In the genomic region with DNA sequence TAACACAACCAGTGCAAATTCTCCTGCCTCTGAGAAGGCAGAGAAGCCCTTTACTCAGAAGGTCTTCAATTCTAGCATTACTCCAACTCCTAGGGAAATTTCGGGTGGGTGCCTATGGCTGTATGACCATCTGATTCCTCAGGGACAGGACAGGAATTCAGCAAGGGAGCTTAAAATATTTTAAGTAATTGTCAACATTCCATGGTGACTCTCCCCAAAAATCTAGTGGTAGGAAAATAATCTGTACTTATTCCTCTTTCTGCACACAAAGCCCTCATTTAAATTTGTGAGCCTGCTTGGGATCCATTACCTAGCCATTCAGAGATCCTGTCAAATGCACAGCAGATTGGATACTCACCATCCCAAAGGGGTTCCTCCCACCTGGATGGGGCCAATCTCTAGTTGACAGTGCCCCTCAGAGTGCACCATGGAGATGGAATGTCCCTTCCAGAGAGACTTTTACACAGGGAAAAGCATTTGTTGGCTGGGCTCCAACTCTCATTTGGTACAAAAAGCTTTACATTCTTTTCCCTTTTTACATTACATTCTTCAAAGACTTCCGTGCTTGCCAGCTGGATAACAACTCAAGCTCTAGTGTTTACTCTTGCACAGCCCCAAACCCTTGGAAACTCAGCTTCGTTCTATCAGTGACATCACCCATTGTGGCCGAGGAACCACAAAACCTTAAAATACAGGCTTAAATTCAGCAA, we compare ENCODE assay signal across 9 cellular contexts. TPM values are rescaled to one million over a fixed set of nuclear protein-coding genes. Genes with fewer than 3 reads are reported as not detected.
DNase-seq lines count a peak whose midpoint lies in the region; ATAC-seq, FAIRE-seq and TF ChIP-seq lines count a peak whose summit lies in the region.
"Had no signal": no experiment of that assay in that cellular context is flagged by ENCODE, and none has a peak within 500 bp of the region (broad histone marks: within the 10 kb centered on the region; RNA-seq: fewer than 3 reads in every experiment).

No MANE protein-coding gene starts in this region.

- intact Hi-C loops in GM12878 (cut with micrococcal nuclease; ENCODE audit: unreplicated experiment) (no loop called here), CD14-positive monocyte (cut with micrococcal nuclease) (no loop called here)
- intact Hi-C loops in activated CD4-positive, alpha-beta T cell treated with anti-CD3 and anti-CD28 coated beads, Interleukin-2, amount 10 ng/mL, durations not matched to agents 24 days and 14 days (cut with micrococcal nuclease): no loop called here

- peak; percentile 76 for DNase-seq in GM04503 (ENCODE audit: low read depth)
- no peak for DNase-seq in GM12878 (ENCODE audit: low read depth, low spot score)
- no peak for DNase-seq in nephron progenitor cell
- no peak for DNase-seq in activated CD4-positive, alpha-beta T cell treated with anti-CD3 and anti-CD28 coated beads, Interleukin-2, amount 10 ng/mL, durations not matched to agents 24 days and 14 days
- DNase-seq in NCI-H2029 treated with DMSO at 0.1 percent for 48 hours (lab: John Stamatoyannopoulos, UW): no peak
- no peak for DNase-seq in CD14-positive monocyte (ENCODE audit: low spot score)
- DNase-seq: activated T-cell treated with anti-CD3 and anti-CD28 coated beads, Interleukin-2, amount 50 U/mL, for 48 hours; SW 1271 had no signal

- POLR2A ChIA-PET in GM12878 (lab: Charles Lee): interaction anchor here (0.6 to 2.1 kb wide), 4 partner anchors 10 to 44 kb away, joined by 3 to 10 read pairs (median 4); partner anchors contain the start of gene RNF181

- H3K27me3 Mint-ChIP-seq in nephron progenitor cell (ENCODE audit: low read depth, poor library complexity) (no peaks in the 10 kb centered on the region), CD14-positive monocyte (ENCODE audit: low read depth in 3 of 3) (peaks cover 0 to 4% (median 1%) of the 10 kb centered on the region in 3 donors)
- peaks cover 1% of the 10 kb centered on the region for H3K27me3 Mint-ChIP-seq in activated CD4-positive, alpha-beta T cell treated with anti-CD3 and anti-CD28 coated beads, Interleukin-2, amount 10 ng/mL, durations not matched to agents 24 days and 14 days

- no peaks in the 10 kb centered on the region for H3K9me3 ChIP-seq in GM12878 (replicated peaks; ENCODE audit: control insufficient read depth, insufficient read depth, low read length)

- in situ Hi-C loops in GM12878 (cut with MboI): no loop called here

- H3K4me1 Mint-ChIP-seq in nephron progenitor cell: peaks cover 61% of the 10 kb centered on the region
- H3K4me1 Mint-ChIP-seq in activated CD4-positive, alpha-beta T cell treated with anti-CD3 and anti-CD28 coated beads, Interleukin-2, amount 10 ng/mL, durations not matched to agents 24 days and 14 days: peaks cover 26% of the 10 kb centered on the region
- peaks cover 51% of the 10 kb centered on the region for H3K4me1 Mint-ChIP-seq in CD14-positive monocyte

- H3K9ac ChIP-seq in GM12878 (ENCODE audit: control insufficient read depth, insufficient read depth, low read length): no peak overlapping the region

- no peak for TF ChIP-seq POLR2A in GM12878 (IDR thresholded peaks at IDR 0.05; ENCODE audit: low read depth, low read length)

- H3K4me1 ChIP-seq in GM12878 (ENCODE audit: control insufficient read depth, insufficient read depth, low read length): no peaks in the 10 kb centered on the region; the same call in 1 of the 2 replicates

- no peaks in the 10 kb centered on the region for H3K27me3 ChIP-seq in GM12878 (replicated peaks in 1 of 2; ENCODE audit: control insufficient read depth in 2 of 2, insufficient read depth in 2 of 2, low read length in 1 of 2)

- H3K27ac ChIP-seq in GM12878 (ENCODE audit: control insufficient read depth, insufficient read depth): no peak overlapping the region

- SMC1A ChIA-PET in GM12878 (lab: Charles Lee; ENCODE audit: uncharacterized antibody, unreplicated experiment): interaction anchor here (1.2 to 2.3 kb wide), 3 partner anchors 10 to 56 kb away, joined by 5 to 6 read pairs (median 5); partner anchors contain the start of gene RNF181

- H3K4me3 ChIP-seq in GM12878: no peak overlapping the region
- H3K4me3 ChIP-seq: GM23338 had no signal

- TF ChIP-seq RAD21 in GM12878 (IDR thresholded peaks at IDR 0.05; ENCODE audit: insufficient read depth, low read depth, low read length): no peak

- no peaks in the 10 kb centered on the region for H3K9me3 Mint-ChIP-seq in nephron progenitor cell
- H3K9me3 Mint-ChIP-seq in activated CD4-positive, alpha-beta T cell treated with anti-CD3 and anti-CD28 coated beads, Interleukin-2, amount 10 ng/mL, durations not matched to agents 24 days and 14 days: no peaks in the 10 kb centered on the region
- no peaks in the 10 kb centered on the region for H3K9me3 Mint-ChIP-seq in CD14-positive monocyte

- no peak for FAIRE-seq in GM12878 (lab: Jason Lieb, UNC)

- 78% methylated on average over 4 of the region's 4 CpGs for WGBS in GM12878 (ENCODE audit: insufficient coverage, insufficient replicate concordance, low lambda C conversion rate, missing lambda C conversion rate)

- H3K27ac Mint-ChIP-seq in nephron progenitor cell: peak overlapping the region; percentile 81
- no peak overlapping the region for H3K27ac Mint-ChIP-seq in activated CD4-positive, alpha-beta T cell treated with anti-CD3 and anti-CD28 coated beads, Interleukin-2, amount 10 ng/mL, durations not matched to agents 24 days and 14 days
- H3K27ac Mint-ChIP-seq in CD14-positive monocyte: no peak overlapping the region
- H3K27ac Mint-ChIP-seq: GM23338 had no signal

- no peak for TF ChIP-seq EP300 in GM12878 (IDR thresholded peaks at IDR 0.05; ENCODE audit: borderline replicate concordance in 1 of 2, control insufficient read depth in 1 of 2, low read depth in 2 of 2, low read length in 2 of 2)

- TF ChIP-seq CTCF in GM12878 (IDR thresholded peaks at IDR 0.05 in 2 of 3, conservative IDR thresholded peaks at IDR 0.05 in 1 of 3; ENCODE audit: control insufficient read depth in 2 of 3, extremely low read depth in 1 of 3, insufficient read depth in 1 of 3, low read depth in 3 of 3, low read length in 3 of 3) (no peak), nephron progenitor cell (IDR thresholded peaks at IDR 0.05) (no peak), CD14-positive monocyte (IDR thresholded peaks at IDR 0.05) (no peak)

- H3K4me3 Mint-ChIP-seq in nephron progenitor cell: no peak overlapping the region
- H3K4me3 Mint-ChIP-seq in activated CD4-positive, alpha-beta T cell treated with anti-CD3 and anti-CD28 coated beads, Interleukin-2, amount 10 ng/mL, durations not matched to agents 24 days and 14 days: no peak overlapping the region
- no peak overlapping the region for H3K4me3 Mint-ChIP-seq in CD14-positive monocyte
- H3K4me3 Mint-ChIP-seq: GM23338 had no signal

- H3K36me3 ChIP-seq in GM12878 (ENCODE audit: control insufficient read depth in 2 of 2, insufficient read depth in 2 of 2, low read length in 1 of 2): peaks cover 3 to 17% of the 10 kb centered on the region in 2 experiments; a peak in 3 of 4 replicates

- H3K4me2 ChIP-seq in GM12878 (ENCODE audit: control insufficient read depth, insufficient read depth): no peak overlapping the region
- H3K4me2 ChIP-seq: GM23338 had no signal

- no peak overlapping the region for H2AFZ ChIP-seq in GM12878 (ENCODE audit: control insufficient read depth, low read depth, low read length)
- H2AFZ ChIP-seq: GM23338 had no signal

- H4K20me1 ChIP-seq in GM12878 (ENCODE audit: control insufficient read depth, insufficient read depth): no peaks in the 10 kb centered on the region; the same call in 1 of the 2 replicates

- BruUV-seq in GM12878 (replicated peaks; lab: Mats Ljungman, UMichigan): no TSS peak

- ATAC-seq in GM12878: no peak
- ATAC-seq: GM23338 had no signal

- CTCF ChIA-PET in GM12878 (lab: Yijun Ruan, JAX): interaction anchor here (1.6 kb wide), 1 partner anchor 32 kb away, joined by 7 read pairs; no protein-coding TSS in a partner anchor

- H3K36me3 Mint-ChIP-seq in nephron progenitor cell (ENCODE audit: low read depth): peaks cover 37% of the 10 kb centered on the region
- peaks cover 31% of the 10 kb centered on the region for H3K36me3 Mint-ChIP-seq in activated CD4-positive, alpha-beta T cell treated with anti-CD3 and anti-CD28 coated beads, Interleukin-2, amount 10 ng/mL, durations not matched to agents 24 days and 14 days (ENCODE audit: low read depth)
- H3K36me3 Mint-ChIP-seq in CD14-positive monocyte: peaks cover 26 to 39% of the 10 kb centered on the region in 2 donors

- RAD21 ChIA-PET in GM12878 (lab: Charles Lee; ENCODE audit: unreplicated experiment): interaction anchor here (1.2 kb wide), 1 partner anchor 10 kb away, joined by 6 read pairs; the partner anchor contains the start of gene RNF181

- H3K79me2 ChIP-seq in GM12878 (ENCODE audit: control insufficient read depth, insufficient read depth, low read length): no peaks in the 10 kb centered on the region

RNA-seq across cellular contexts. Expression of gene TMEM150A, which starts 3.1 kb away (rescaled TPM):
- total RNA-seq in GM12878 (2013; cell fraction: nucleolus; rRNA removed): 3.0 and 4.0 TPM in 2 replicates
- total RNA-seq in GM12878 (2014; rRNA removed): 2.7 and 3.3 TPM in 2 replicates
- 1.3 and 1.7 TPM in 2 replicates for total RNA-seq in GM12878 (2014; rRNA removed; fragmentation: Illumina TruSeq; extraction: Trizol)
- total RNA-seq in GM12878 (2021): 2.5 and 3.8 TPM in 2 replicates
- polyA plus RNA-seq in GM12878 (2011; ENCODE audit: low read depth): 2.3 TPM
- 0.68 and 1.6 TPM in 2 replicates for polyA plus RNA-seq in GM12878 (2011; rRNA removed)
- polyA plus RNA-seq in GM12878 (2011; cell fraction: cytosol; rRNA removed): 2.1 and 2.2 TPM in 2 replicates
- 9.5 and 10.3 TPM in 2 replicates for polyA plus RNA-seq in GM12878 (2011; cell fraction: nucleus; rRNA removed)
- polyA plus RNA-seq in GM12878 (2012): 2.6 and 3.0 TPM in 2 replicates
- polyA plus RNA-seq in GM12878 (2014; fragmentation: Illumina TruSeq; extraction: Trizol): 0.68 and 2.5 TPM in 2 replicates
- 1 to 10 TPM in 1 of 2 experiments, under 1 TPM in 1; 0.45 to 1.5 TPM for polyA plus RNA-seq in GM12878 (2014; fragmentation: Nextera tagmentation; extraction: Ambion mirVana)
- polyA plus RNA-seq in GM12878 (2014; rRNA removed): 4.1 and 4.7 TPM in 2 replicates
- 1 to 10 TPM; 3.9 to 4.4 TPM for polyA plus RNA-seq in GM12878 (2016; fragmentation: Nextera tagmentation; extraction: Ambion mirVana)
- 0.80 and 1.1 TPM in 2 replicates for polyA minus RNA-seq in GM12878 (2011; rRNA and poly(A)+ RNA removed)
- polyA minus RNA-seq in GM12878 (2011; cell fraction: cytosol; rRNA and poly(A)+ RNA removed): 0.62 TPM in 1 of 2 replicates, not detected in the other
- 1.2 and 2.1 TPM in 2 replicates for polyA minus RNA-seq in GM12878 (2011; cell fraction: nucleus; rRNA and poly(A)+ RNA removed)
- 6.2 and 6.5 TPM in 2 replicates for total RNA-seq in activated CD4-positive, alpha-beta T cell treated with anti-CD3 and anti-CD28 coated beads, Interleukin-2, amount 10 ng/mL, durations not matched to agents 24 days and 14 days
- polyA plus RNA-seq in CD14-positive monocyte: 10 to 100 TPM; 24.7 to 26.6 TPM

RNA-seq across cellular contexts. Expression of gene C2orf68, which starts 6.3 kb away (rescaled TPM):
- total RNA-seq in GM12878 (2013; cell fraction: nucleolus; rRNA removed): 36.8 and 54.3 TPM in 2 replicates
- total RNA-seq in GM12878 (2014; rRNA removed) (26.1 and 27.5 TPM in 2 replicates), GM12878 (2014; rRNA removed; fragmentation: Illumina TruSeq; extraction: Trizol) (19.1 and 22.3 TPM in 2 replicates), GM12878 (2021) (31.5 and 34.3 TPM in 2 replicates)
- polyA plus RNA-seq in GM12878 (2011; ENCODE audit: low read depth): 10.3 TPM
- polyA plus RNA-seq in GM12878 (2011; rRNA removed) (44.9 and 56.1 TPM in 2 replicates), GM12878 (2014; fragmentation: Illumina TruSeq; extraction: Trizol) (25.3 and 26.5 TPM in 2 replicates), GM12878 (2014; fragmentation: Nextera tagmentation; extraction: Ambion mirVana) (10 to 100 TPM; 12.7 to 15.9 TPM), GM12878 (2014; rRNA removed) (33.7 and 34.6 TPM in 2 replicates), GM12878 (2016; fragmentation: Nextera tagmentation; extraction: Ambion mirVana) (10 to 100 TPM; 30.4 to 33.9 TPM), CD14-positive monocyte (10 to 100 TPM; 24.2 to 30.7 TPM)
- polyA plus RNA-seq in GM12878 (2011; cell fraction: cytosol; rRNA removed): 38.0 and 42.9 TPM in 2 replicates
- 32.5 and 38.3 TPM in 2 replicates for polyA plus RNA-seq in GM12878 (2011; cell fraction: nucleus; rRNA removed)
- polyA plus RNA-seq in GM12878 (2012): 19.6 and 22.3 TPM in 2 replicates
- 43.2 and 57.7 TPM in 2 replicates for polyA minus RNA-seq in GM12878 (2011; rRNA and poly(A)+ RNA removed)
- polyA minus RNA-seq in GM12878 (2011; cell fraction: cytosol; rRNA and poly(A)+ RNA removed): 16.0 and 18.6 TPM in 2 replicates
- polyA minus RNA-seq in GM12878 (2011; cell fraction: nucleus; rRNA and poly(A)+ RNA removed): 15.0 and 24.5 TPM in 2 replicates
- total RNA-seq in activated CD4-positive, alpha-beta T cell treated with anti-CD3 and anti-CD28 coated beads, Interleukin-2, amount 10 ng/mL, durations not matched to agents 24 days and 14 days: 36.6 and 36.9 TPM in 2 replicates

RNA-seq across cellular contexts. Expression of gene RNF181, which starts 10.0 kb away (rescaled TPM):
- total RNA-seq in GM12878 (2013; cell fraction: nucleolus; rRNA removed): 54.5 and 56.8 TPM in 2 replicates
- total RNA-seq in GM12878 (2014; rRNA removed) (191 and 198 TPM in 2 replicates), GM12878 (2014; rRNA removed; fragmentation: Illumina TruSeq; extraction: Trizol) (141 TPM in 2 replicates), GM12878 (2021) (89.7 and 101 TPM in 2 replicates)
- polyA plus RNA-seq in GM12878 (2011; ENCODE audit: low read depth): 339 TPM
- polyA plus RNA-seq in GM12878 (2011; rRNA removed) (264 and 409 TPM in 2 replicates), GM12878 (2014; fragmentation: Illumina TruSeq; extraction: Trizol) (145 and 196 TPM in 2 replicates), GM12878 (2014; fragmentation: Nextera tagmentation; extraction: Ambion mirVana) (100 to 1,000 TPM; 354 to 368 TPM), GM12878 (2014; rRNA removed) (219 and 235 TPM in 2 replicates), GM12878 (2016; fragmentation: Nextera tagmentation; extraction: Ambion mirVana) (100 to 1,000 TPM; 207 to 235 TPM), CD14-positive monocyte (100 to 1,000 TPM; 382 to 475 TPM)
- polyA plus RNA-seq in GM12878 (2011; cell fraction: cytosol; rRNA removed): 465 and 580 TPM in 2 replicates
- 231 and 428 TPM in 2 replicates for polyA plus RNA-seq in GM12878 (2011; cell fraction: nucleus; rRNA removed)
- polyA plus RNA-seq in GM12878 (2012): 222 and 245 TPM in 2 replicates
- 149 and 194 TPM in 2 replicates for polyA minus RNA-seq in GM12878 (2011; rRNA and poly(A)+ RNA removed)
- polyA minus RNA-seq in GM12878 (2011; cell fraction: cytosol; rRNA and poly(A)+ RNA removed): 33.7 and 36.6 TPM in 2 replicates
- polyA minus RNA-seq in GM12878 (2011; cell fraction: nucleus; rRNA and poly(A)+ RNA removed): 64.7 and 71.0 TPM in 2 replicates
- total RNA-seq in activated CD4-positive, alpha-beta T cell treated with anti-CD3 and anti-CD28 coated beads, Interleukin-2, amount 10 ng/mL, durations not matched to agents 24 days and 14 days: 111 and 116 TPM in 2 replicates

RNA-seq across cellular contexts. Expression of gene USP39, which starts 10.4 kb away (rescaled TPM):
- total RNA-seq in GM12878 (2013; cell fraction: nucleolus; rRNA removed): 46.4 and 59.2 TPM in 2 replicates
- 71.7 and 73.5 TPM in 2 replicates for total RNA-seq in GM12878 (2014; rRNA removed)
- total RNA-seq in GM12878 (2014; rRNA removed; fragmentation: Illumina TruSeq; extraction: Trizol): 55.2 and 55.8 TPM in 2 replicates
- total RNA-seq in GM12878 (2021): 55.1 and 56.3 TPM in 2 replicates
- polyA plus RNA-seq in GM12878 (2011; ENCODE audit: low read depth): 33.6 TPM
- 55.7 and 70.9 TPM in 2 replicates for polyA plus RNA-seq in GM12878 (2011; rRNA removed)
- polyA plus RNA-seq in GM12878 (2011; cell fraction: cytosol; rRNA removed): 61.0 and 72.2 TPM in 2 replicates
- 59.0 and 81.2 TPM in 2 replicates for polyA plus RNA-seq in GM12878 (2011; cell fraction: nucleus; rRNA removed)
- 33.9 and 36.9 TPM in 2 replicates for polyA plus RNA-seq in GM12878 (2012)
- 72.8 and 80.3 TPM in 2 replicates for polyA plus RNA-seq in GM12878 (2014; fragmentation: Illumina TruSeq; extraction: Trizol)
- 10 to 100 TPM; 24.2 to 44.7 TPM for polyA plus RNA-seq in GM12878 (2014; fragmentation: Nextera tagmentation; extraction: Ambion mirVana)
- 53.3 and 61.8 TPM in 2 replicates for polyA plus RNA-seq in GM12878 (2014; rRNA removed)
- 10 to 100 TPM; 75.7 to 79.6 TPM for polyA plus RNA-seq in GM12878 (2016; fragmentation: Nextera tagmentation; extraction: Ambion mirVana)
- polyA minus RNA-seq in GM12878 (2011; rRNA and poly(A)+ RNA removed): 55.5 and 56.4 TPM in 2 replicates
- polyA minus RNA-seq in GM12878 (2011; cell fraction: cytosol; rRNA and poly(A)+ RNA removed): 19.3 and 21.4 TPM in 2 replicates
- polyA minus RNA-seq in GM12878 (2011; cell fraction: nucleus; rRNA and poly(A)+ RNA removed): 31.4 and 53.9 TPM in 2 replicates
- total RNA-seq in activated CD4-positive, alpha-beta T cell treated with anti-CD3 and anti-CD28 coated beads, Interleukin-2, amount 10 ng/mL, durations not matched to agents 24 days and 14 days: 94.0 and 102 TPM in 2 replicates
- polyA plus RNA-seq in CD14-positive monocyte: 10 to 100 TPM; 48.0 to 48.3 TPM

RNA-seq across cellular contexts. Expression of gene VAMP5, which starts 21.3 kb away (rescaled TPM):
- not detected in 2 replicates for total RNA-seq in GM12878 (2013; cell fraction: nucleolus; rRNA removed)
- 17.7 and 19.3 TPM in 2 replicates for total RNA-seq in GM12878 (2014; rRNA removed)
- 6.7 and 7.4 TPM in 2 replicates for total RNA-seq in GM12878 (2014; rRNA removed; fragmentation: Illumina TruSeq; extraction: Trizol)
- 21.8 and 24.5 TPM in 2 replicates for total RNA-seq in GM12878 (2021)
- 48.6 TPM for polyA plus RNA-seq in GM12878 (2011; ENCODE audit: low read depth)
- polyA plus RNA-seq in GM12878 (2011; rRNA removed): 1.4 and 3.8 TPM in 2 replicates
- 5.0 and 5.5 TPM in 2 replicates for polyA plus RNA-seq in GM12878 (2011; cell fraction: cytosol; rRNA removed)
- 7.6 TPM in 2 replicates for polyA plus RNA-seq in GM12878 (2011; cell fraction: nucleus; rRNA removed)
- 49.1 and 56.1 TPM in 2 replicates for polyA plus RNA-seq in GM12878 (2012)
- 11.0 and 22.0 TPM in 2 replicates for polyA plus RNA-seq in GM12878 (2014; fragmentation: Illumina TruSeq; extraction: Trizol)
- 10 to 100 TPM; 37.1 to 52.7 TPM for polyA plus RNA-seq in GM12878 (2014; fragmentation: Nextera tagmentation; extraction: Ambion mirVana)
- 31.3 and 38.3 TPM in 2 replicates for polyA plus RNA-seq in GM12878 (2014; rRNA removed)
- 10 to 100 TPM; 23.8 to 28.0 TPM for polyA plus RNA-seq in GM12878 (2016; fragmentation: Nextera tagmentation; extraction: Ambion mirVana)
- 1.7 and 1.8 TPM in 2 replicates for polyA minus RNA-seq in GM12878 (2011; rRNA and poly(A)+ RNA removed)
- polyA minus RNA-seq in GM12878 (2011; cell fraction: cytosol; rRNA and poly(A)+ RNA removed): not detected in 2 replicates
- polyA minus RNA-seq in GM12878 (2011; cell fraction: nucleus; rRNA and poly(A)+ RNA removed): 0.60 TPM in 1 of 2 replicates, not detected in the other
- 33.1 and 37.9 TPM in 2 replicates for total RNA-seq in activated CD4-positive, alpha-beta T cell treated with anti-CD3 and anti-CD28 coated beads, Interleukin-2, amount 10 ng/mL, durations not matched to agents 24 days and 14 days
- polyA plus RNA-seq in CD14-positive monocyte: 100 to 1,000 TPM; 171 to 251 TPM
